Comparison of ENCODE assay signal across 8 cellular contexts in genomic region chr6:81750660-81751387, GRCh38. TPM values are rescaled to one million over a fixed set of nuclear protein-coding genes. Genes with fewer than 3 reads are reported as not detected.
DNase-seq lines count a peak whose midpoint lies in the region; ATAC-seq and TF ChIP-seq lines count a peak whose summit lies in the region.

No MANE protein-coding gene starts in this region.

- H3K27ac Mint-ChIP-seq in activated CD4-positive, alpha-beta memory T cell treated with anti-CD3 and anti-CD28 coated beads for 36 hours = no peak overlapping the region

- no peak for DNase-seq in SK-N-SH
- DNase-seq in activated CD4-positive, alpha-beta memory T cell treated with anti-CD3 and anti-CD28 coated beads for 36 hours = no peak
- DNase-seq in stomach = no peak

- H3K4me1 ChIP-seq in SK-N-SH (ENCODE audit: control insufficient read depth in 1 of 2, insufficient read depth in 2 of 2, low read depth in 1 of 2, low read length in 1 of 2) (peaks cover 0 to 14% of the 10 kb centered on the region in 2 experiments; a peak in 2 of 4 replicates), stomach (peaks cover 27 to 59% (median 46%) of the 10 kb centered on the region in 4 donors)

- no peak for TF ChIP-seq POLR2A in stomach (IDR thresholded peaks at IDR 0.05)

- H3K9me2 ChIP-seq in SK-N-SH = no peaks in the 10 kb centered on the region

- H3K27me3 ChIP-seq in SK-N-SH (ENCODE audit: insufficient read depth) (no peaks in the 10 kb centered on the region), stomach (no peaks in the 10 kb centered on the region)

- CTCF ChIA-PET in SK-N-SH (lab: Yijun Ruan, JAX) = interaction anchor here (1.0 kb wide), 1 partner anchor 1537 kb away, joined by 5 read pairs; no protein-coding TSS in a partner anchor
- CTCF ChIA-PET in activated CD4-positive, alpha-beta memory T cell treated with anti-CD3 and anti-CD28 coated beads for 36 hours (lab: Charles Lee) = no interaction called here

- intact Hi-C loops in activated CD4-positive, alpha-beta memory T cell treated with anti-CD3 and anti-CD28 coated beads for 36 hours (cut with micrococcal nuclease) = loop anchor here (5.0 kb wide), 3 partner anchors 299 to 1804 kb away; partner anchors contain the start of gene ELOVL4
- intact Hi-C loops in stomach (cut with DNase I; ENCODE audit: low total_unique reads) = no loop called here

- TF ChIP-seq CTCF in SK-N-SH (IDR thresholded peaks at IDR 0.05) = no peak
- no peak for TF ChIP-seq CTCF in stomach (IDR thresholded peaks at IDR 0.05)

- peak overlapping the region; percentile 94 for H3K4me2 ChIP-seq in SK-N-SH

- peaks cover 17% of the 10 kb centered on the region for H3K27me3 Mint-ChIP-seq in activated CD4-positive, alpha-beta memory T cell treated with anti-CD3 and anti-CD28 coated beads for 36 hours

- peaks cover 41% of the 10 kb centered on the region for H4K20me1 ChIP-seq in SK-N-SH (ENCODE audit: insufficient read depth)

- ATAC-seq in SK-N-SH treated with all-trans-retinoic acid at 6 μM for 48 hours (no peak), GM21360 (IDR thresholded peaks at IDR 0.05; ENCODE audit: unreplicated experiment) (no peak), HG02981 (IDR thresholded peaks at IDR 0.05; ENCODE audit: unreplicated experiment) (no peak), GM18519 (IDR thresholded peaks at IDR 0.05; ENCODE audit: low FRiP score, unreplicated experiment) (no peak)

- H3K79me2 ChIP-seq in SK-N-SH (ENCODE audit: insufficient read depth) = peaks cover 64% of the 10 kb centered on the region

- no peak overlapping the region for H2AFZ ChIP-seq in SK-N-SH (ENCODE audit: low read depth)

- peak overlapping the region; percentile 79 to 96 for H3K4me3 ChIP-seq in SK-N-SH (ENCODE audit: low read depth in 2 of 2, low read length in 1 of 2)
- H3K4me3 ChIP-seq in iPS-18c (ENCODE audit: insufficient read depth, low read depth, low read length) = peak overlapping the region; percentile 91; the same call in 1 of the 2 replicates
- H3K4me3 ChIP-seq in stomach = peak overlapping the region; percentile 67 to 88 (median 81)

- H3K36me3 ChIP-seq in SK-N-SH (replicated peaks in 1 of 2; ENCODE audit: control insufficient read depth in 1 of 2, insufficient read depth in 2 of 2, low read length in 1 of 2) = peaks cover 8 to 43% of the 10 kb centered on the region in 2 experiments
- H3K36me3 ChIP-seq in stomach = peaks cover 0 to 16% (median 4%) of the 10 kb centered on the region in 4 donors

- H3K9me3 ChIP-seq in SK-N-SH = no peaks in the 10 kb centered on the region
- H3K9me3 ChIP-seq in iPS-18c (ENCODE audit: control insufficient read depth, insufficient read depth, low read length) = no peaks in the 10 kb centered on the region
- H3K9me3 ChIP-seq in stomach = no peaks in the 10 kb centered on the region

- TF ChIP-seq EP300 in SK-N-SH (IDR thresholded peaks at IDR 0.05; ENCODE audit: borderline replicate concordance in 1 of 2, low read depth in 1 of 2, low read length in 1 of 2) (no peak), stomach (IDR thresholded peaks at IDR 0.05) (no peak)

- WGBS in SK-N-SH (ENCODE audit: low lambda C conversion rate) = 66% methylated on average over 12 of the region's 12 CpGs
- WGBS in stomach, 5 donors = 13 to 25% (median 14%) methylated on average over 12 of the region's 12 CpGs

- H3K27ac ChIP-seq in SK-N-SH (ENCODE audit: low read depth in 2 of 2, low read length in 1 of 2) = peak overlapping the region in 1 of 2 experiments; percentile 97; a peak in 2 of 4 replicates
- peak overlapping the region; percentile 92 to 98 (median 96) for H3K27ac ChIP-seq in stomach

- POLR2A ChIA-PET in SK-N-SH (lab: Yijun Ruan, JAX) = no interaction called here
- POLR2A ChIA-PET in activated CD4-positive, alpha-beta memory T cell treated with anti-CD3 and anti-CD28 coated beads for 36 hours (lab: Charles Lee) = no interaction called here

- H3K9me3 Mint-ChIP-seq in activated CD4-positive, alpha-beta memory T cell treated with anti-CD3 and anti-CD28 coated beads for 36 hours = no peaks in the 10 kb centered on the region

- peak overlapping the region; percentile 85 for H3K4me3 Mint-ChIP-seq in activated CD4-positive, alpha-beta memory T cell treated with anti-CD3 and anti-CD28 coated beads for 36 hours

- peaks cover 1% of the 10 kb centered on the region for H3K36me3 Mint-ChIP-seq in activated CD4-positive, alpha-beta memory T cell treated with anti-CD3 and anti-CD28 coated beads for 36 hours

- no peak for TF ChIP-seq RAD21 in SK-N-SH (IDR thresholded peaks at IDR 0.05; ENCODE audit: low read length)

- H3K9ac ChIP-seq in SK-N-SH = peak overlapping the region; percentile 90; the same call in 1 of the 2 replicates

- H3K4me1 Mint-ChIP-seq in activated CD4-positive, alpha-beta memory T cell treated with anti-CD3 and anti-CD28 coated beads for 36 hours (ENCODE audit: low read depth) = peaks cover 33% of the 10 kb centered on the region

- H3F3A ChIP-seq in SK-N-SH (replicated peaks; ENCODE audit: insufficient read depth) = peaks cover 10% of the 10 kb centered on the region

TF ChIP-seq in SK-N-SH, 30 proteins besides CTCF, POLR2A, EP300 and RAD21 (continues in another document):
- no peak for TF ChIP-seq NFIC (IDR thresholded peaks at IDR 0.05; ENCODE audit: borderline replicate concordance)
- no peak for TF ChIP-seq PBX3 (IDR thresholded peaks at IDR 0.05)
- TF ChIP-seq NRF1 (IDR thresholded peaks at IDR 0.05; ENCODE audit: low read depth, low read length) = no peak
- TF ChIP-seq JUND (IDR thresholded peaks at IDR 0.05) = no peak
- no peak for TF ChIP-seq FOXM1 (IDR thresholded peaks at IDR 0.05; ENCODE audit: low read depth)
- TF ChIP-seq RFX5 (IDR thresholded peaks at IDR 0.05; ENCODE audit: low read length) = no peak
- TF ChIP-seq FOSL2 (IDR thresholded peaks at IDR 0.05; ENCODE audit: borderline replicate concordance, low read depth) = no peak
- no peak for TF ChIP-seq CHD2 (IDR thresholded peaks at IDR 0.05; ENCODE audit: low read length, partially characterized antibody)
- TF ChIP-seq TAF1 (IDR thresholded peaks at IDR 0.05; ENCODE audit: borderline replicate concordance, low read depth, low read length) = no peak

TF ChIP-seq in SK-N-SH treated with all-trans-retinoic acid at 6 μM for 48 hours, 23 proteins besides CTCF, POLR2A, EP300 and RAD21:
- no peak for TF ChIP-seq ZFP3 (CRISPR knock-in tag; IDR thresholded peaks at IDR 0.05)
- TF ChIP-seq ZNF8 (CRISPR knock-in tag; IDR thresholded peaks at IDR 0.05) = no peak
- TF ChIP-seq RARB (CRISPR knock-in tag; IDR thresholded peaks at IDR 0.05) = no peak
- TF ChIP-seq GLIS3 (CRISPR knock-in tag; IDR thresholded peaks at IDR 0.05) = no peak
- no peak for TF ChIP-seq ESRRG (CRISPR knock-in tag; IDR thresholded peaks at IDR 0.05)

RNA-seq across cellular contexts. Expression of gene TENT5A, which starts 1.7 kb away (rescaled TPM):
- polyA plus RNA-seq in SK-N-SH (2012; rRNA removed) (4.9 and 5.0 TPM in 2 replicates), stomach (10 to 100 TPM in 1 of 3 donors, 1 to 10 TPM in 2; 3.7 to 19.4 (median 4.4) TPM)
- polyA plus RNA-seq in SK-N-SH (2012; cell fraction: cytosol; rRNA removed) = 3.7 and 4.5 TPM in 2 replicates
- 9.2 and 13.9 TPM in 2 replicates for polyA plus RNA-seq in SK-N-SH (2012; cell fraction: nucleus; rRNA removed)
- 1 to 10 TPM in 1 of 2 experiments, under 1 TPM in 1; 0.51 to 1.1 TPM for total RNA-seq in activated CD4-positive, alpha-beta memory T cell treated with anti-CD3 and anti-CD28 coated beads for 36 hours
- 10 to 100 TPM in 4 of 5 donors, 1 to 10 TPM in 1; 8.4 to 54.0 (median 19.9) TPM for total RNA-seq in stomach

Comparison
In these comparisons a context has a peak if more than half of its experiments do, and no peak if none do; other contexts are left out.
1. RNA of gene TENT5A, which starts 1.7 kb away (total RNA-seq): 8.4 to 54.0 TPM in stomach; 0.51 to 1.1 TPM in activated CD4-positive, alpha-beta memory T cell treated with anti-CD3 and anti-CD28 coated beads for 36 hours; every median in the first group is over 4 times any median in the second.
2. Peak in every context shown above with its lines, with median percentiles within 50 percentile points of each other: H3K4me3 ChIP-seq.